In the genomic region with DNA sequence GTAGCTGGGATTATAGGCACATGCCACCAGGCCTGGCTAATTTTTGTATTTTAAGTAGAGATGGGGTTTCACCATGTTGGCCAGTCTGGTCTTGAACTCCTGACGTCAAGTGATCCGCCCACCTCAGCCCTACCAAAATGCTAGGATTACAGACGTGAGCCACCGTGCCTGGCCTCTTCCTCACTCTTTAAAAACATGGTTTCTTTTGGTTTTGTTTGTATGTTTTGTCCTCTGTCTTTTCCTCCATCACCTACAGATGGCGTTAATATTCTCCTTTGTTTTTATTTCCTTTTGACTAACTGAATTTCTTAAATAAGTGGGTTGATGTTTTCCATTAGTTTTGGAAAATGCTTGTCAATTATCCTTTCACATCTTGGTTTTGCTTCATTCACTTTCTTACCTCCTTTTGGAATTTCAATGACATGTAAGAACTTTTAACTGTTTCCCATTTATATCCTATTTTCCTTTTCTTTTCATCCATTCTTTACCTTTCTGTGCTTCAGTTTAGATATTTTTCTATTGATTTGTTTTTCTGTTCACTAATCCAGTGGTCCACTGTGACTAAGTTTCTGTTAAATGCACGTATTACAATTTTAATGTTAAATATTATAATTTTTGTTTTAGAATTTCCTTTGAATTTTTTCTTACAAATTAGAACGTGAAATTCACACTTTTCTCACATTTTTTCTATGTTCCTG, we compare ENCODE assay signal across 1 cellular context.
TF ChIP-seq lines count a peak whose summit lies in the region.

No MANE protein-coding gene starts in this region.

TF ChIP-seq in GM23338, 12 proteins besides CTCF, POLR2A, EP300 and RAD21 (continued from another document):
- TF ChIP-seq, protein P1, sequence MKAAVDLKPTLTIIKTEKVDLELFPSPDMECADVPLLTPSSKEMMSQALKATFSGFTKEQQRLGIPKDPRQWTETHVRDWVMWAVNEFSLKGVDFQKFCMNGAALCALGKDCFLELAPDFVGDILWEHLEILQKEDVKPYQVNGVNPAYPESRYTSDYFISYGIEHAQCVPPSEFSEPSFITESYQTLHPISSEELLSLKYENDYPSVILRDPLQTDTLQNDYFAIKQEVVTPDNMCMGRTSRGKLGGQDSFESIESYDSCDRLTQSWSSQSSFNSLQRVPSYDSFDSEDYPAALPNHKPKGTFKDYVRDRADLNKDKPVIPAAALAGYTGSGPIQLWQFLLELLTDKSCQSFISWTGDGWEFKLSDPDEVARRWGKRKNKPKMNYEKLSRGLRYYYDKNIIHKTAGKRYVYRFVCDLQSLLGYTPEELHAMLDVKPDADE (IDR thresholded peaks at IDR 0.05), result no peak
TF ChIP-seq in GM23338: peak in this region for 0.
